Comparison of ENCODE assay signal across 11 cellular contexts in the genomic region with DNA sequence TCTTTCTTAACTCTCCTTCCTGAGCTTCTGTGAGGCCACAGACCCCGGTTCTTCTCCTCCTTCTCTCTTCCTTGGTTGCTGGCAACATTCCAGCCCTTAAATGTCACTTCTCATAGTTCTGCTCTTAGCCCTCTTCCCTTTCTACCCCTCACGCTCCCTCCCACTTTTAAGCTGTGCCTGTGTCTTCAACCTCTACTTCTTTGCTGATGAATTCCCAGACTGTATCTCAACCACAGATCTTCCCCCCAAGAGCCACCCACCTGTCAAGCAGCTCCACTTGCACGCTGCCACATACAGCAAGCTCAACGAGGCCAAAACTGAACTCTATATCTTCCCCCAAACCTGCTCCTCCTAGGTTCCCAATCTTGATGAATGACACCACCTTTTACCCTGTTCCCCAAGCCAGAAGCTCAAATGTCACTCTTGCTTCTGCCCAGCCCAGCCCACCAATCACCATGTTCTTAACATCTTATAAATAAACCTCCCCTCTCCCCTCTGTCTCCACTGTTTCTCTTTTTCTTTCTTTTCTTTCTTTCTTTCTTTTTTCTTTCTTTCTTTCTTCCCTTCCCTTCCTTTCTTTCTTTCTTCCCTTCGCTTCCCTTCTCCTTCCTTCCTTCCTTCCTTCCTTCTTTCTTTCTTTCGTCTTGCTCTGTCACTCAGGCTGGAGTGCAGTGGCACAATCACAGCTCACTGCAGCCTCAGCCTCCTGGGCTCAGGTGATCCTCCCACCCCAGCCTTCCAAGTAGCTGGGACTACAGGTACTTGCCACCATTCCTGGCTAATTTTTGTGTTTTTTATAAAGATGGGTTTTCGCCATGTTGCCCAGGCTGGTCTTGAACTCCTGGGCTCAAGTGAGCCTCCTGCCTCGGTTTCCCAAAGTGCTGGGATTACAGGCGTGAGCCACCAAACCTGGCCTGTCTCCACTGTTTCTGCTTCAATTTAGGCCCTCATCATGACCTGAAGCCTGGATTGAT. TPM values are rescaled to one million over a fixed set of nuclear protein-coding genes. Genes with fewer than 3 reads are reported as not detected.
A peak's percentile ranks its signal among the peaks of the same experiment; 100 is the strongest.
DNase-seq lines count a peak whose midpoint lies in the region; ATAC-seq and TF ChIP-seq lines count a peak whose summit lies in the region.
"Had no signal": no experiment of that assay in that cellular context is flagged by ENCODE, and none has a peak within 500 bp of the region (broad histone marks: within the 10 kb centered on the region; RNA-seq: fewer than 3 reads in every experiment).

No MANE protein-coding gene starts in this region.

- H3K9me3 Mint-ChIP-seq in MCF 10A (ENCODE audit: unreplicated experiment) = no peaks in the 10 kb centered on the region
- H3K9me3 Mint-ChIP-seq in WTC11 = no peaks in the 10 kb centered on the region

- BruUV-seq in MCF 10A (replicated peaks; lab: Mats Ljungman, UMichigan) (no TSS peak), mammary epithelial cell (replicated peaks; lab: Mats Ljungman, UMichigan) (no TSS peak)

- H3K79me2 ChIP-seq in mammary epithelial cell (ENCODE audit: insufficient read depth, low read length) = no peaks in the 10 kb centered on the region

- no peak overlapping the region for H3K4me2 ChIP-seq in mammary epithelial cell (ENCODE audit: insufficient read depth, low read depth, low read length)

- POLR2A ChIA-PET in MCF 10A (lab: Yijun Ruan, JAX) (interaction anchor here (0.6 to 12.8 kb wide), 4 partner anchors 13 to 834 kb away, joined by 3 to 409 read pairs (median 4); a partner anchor contains a TSS), WTC11 (lab: Charles Lee) (interaction anchor here (0.7 to 1.0 kb wide), 2 partner anchors 13 to 25 kb away, joined by 4 to 5 read pairs; no protein-coding TSS in a partner anchor)

- intact Hi-C loops in MCF 10A (cut with micrococcal nuclease) (loop anchor here (2.0 kb wide), 1 partner anchor 19 kb away; a partner anchor contains a TSS), mammary epithelial cell (cut with micrococcal nuclease) (no loop called here), lower lobe of right lung (cut with DNase I) (no loop called here)

- H3K27ac ChIP-seq in mammary epithelial cell (ENCODE audit: insufficient read depth, low read depth, low read length) = no peak overlapping the region
- H3K27ac ChIP-seq in lower lobe of right lung = peak overlapping the region; percentile 89
- peak overlapping the region; percentile 25 to 92 (median 59) for H3K27ac ChIP-seq in upper lobe of left lung
- H3K27ac ChIP-seq: C4-2B had no signal

- dilution Hi-C loops in mammary epithelial cell (cut with HindIII; ENCODE audit: low sequenced_read_pairs) = no loop called here

- H3K27ac Mint-ChIP-seq in MCF 10A (ENCODE audit: low read depth, unreplicated experiment) = peak overlapping the region; percentile 100
- H3K27ac Mint-ChIP-seq in WTC11 = peak overlapping the region; percentile 23

- no peak for TF ChIP-seq EP300 in upper lobe of left lung (IDR thresholded peaks at IDR 0.05)

- H3K4me1 Mint-ChIP-seq in MCF 10A (ENCODE audit: insufficient read depth, unreplicated experiment) (peaks cover 35% of the 10 kb centered on the region), WTC11 (peaks cover 22% of the 10 kb centered on the region)

- no peak for TF ChIP-seq CTCF in MCF 10A (IDR thresholded peaks at IDR 0.05; ENCODE audit: unreplicated experiment)
- TF ChIP-seq CTCF in mammary epithelial cell (conservative IDR thresholded peaks at IDR 0.05 in 1 of 2, IDR thresholded peaks at IDR 0.05 in 1 of 2; ENCODE audit: extremely low read depth in 1 of 2, insufficient read depth in 1 of 2, low read depth in 1 of 2, low read length in 2 of 2) = no peak
- no peak for TF ChIP-seq CTCF in WTC11 (IDR thresholded peaks at IDR 0.05)
- no peak for TF ChIP-seq CTCF in lower lobe of right lung (IDR thresholded peaks at IDR 0.05)
- no peak for TF ChIP-seq CTCF in upper lobe of left lung (IDR thresholded peaks at IDR 0.05)

- DNase-seq in MCF 10A (ENCODE audit: unreplicated experiment) = no peak
- DNase-seq in mammary epithelial cell = no peak
- no peak for DNase-seq in WTC11 (ENCODE audit: low spot score)
- DNase-seq in lower lobe of right lung = no peak
- peak in 1 of 2 donors; percentile 52 for DNase-seq in upper lobe of left lung
- no peak for DNase-seq in iPS-NIHi11 (ENCODE audit: low spot score)
- DNase-seq in NCI-H446 treated with DMSO at 0.1 percent for 48 hours (lab: John Stamatoyannopoulos, UW) = no peak
- DNase-seq in A172 (ENCODE audit: low spot score) = no peak
- DNase-seq: kidney had no signal

- no peak overlapping the region for H3K9ac ChIP-seq in mammary epithelial cell (ENCODE audit: insufficient read depth, low read length)

- H3K4me1 ChIP-seq in mammary epithelial cell (ENCODE audit: insufficient read depth, low read length) (peaks cover 22% of the 10 kb centered on the region), lower lobe of right lung (peaks cover 62% of the 10 kb centered on the region), upper lobe of left lung (peaks cover 33 to 54% (median 42%) of the 10 kb centered on the region in 4 donors)

- in situ Hi-C loops in mammary epithelial cell (cut with MboI; ENCODE audit: low sequenced_read_pairs in 2 of 2) = loop anchor here in 1 of 2 donors (25.0 kb wide), 1 partner anchor 296 kb away; no protein-coding TSS in a partner anchor

- H3K4me3 Mint-ChIP-seq in MCF 10A (ENCODE audit: unreplicated experiment) (peak overlapping the region; percentile 3), WTC11 (no peak overlapping the region)

- H3K9me3 ChIP-seq in mammary epithelial cell (replicated peaks; ENCODE audit: insufficient read depth, low read length) (no peaks in the 10 kb centered on the region), lower lobe of right lung (no peaks in the 10 kb centered on the region), upper lobe of left lung (no peaks in the 10 kb centered on the region)
- H3K9me3 ChIP-seq: adrenal gland had no signal

- CTCF ChIA-PET in MCF 10A (lab: Yijun Ruan, JAX) = interaction anchor here (9.2 kb wide), 1 partner anchor 19 kb away, joined by 120 read pairs; a partner anchor contains a TSS
- CTCF ChIA-PET in mammary epithelial cell (lab: Charles Lee; ENCODE audit: low non-redundant PET) = no interaction called here
- CTCF ChIA-PET in WTC11 (lab: Charles Lee) = interaction anchor here (1.0 to 5.6 kb wide), 4 partner anchors 14 to 167 kb away, joined by 3 to 39 read pairs (median 4); a partner anchor contains a TSS

- H4K20me1 ChIP-seq in mammary epithelial cell (ENCODE audit: insufficient read depth, low read length) = no peaks in the 10 kb centered on the region

- ATAC-seq in WTC11 (no peak), lower lobe of right lung (no peak), upper lobe of left lung (ENCODE audit: low FRiP score in 2 of 2) (no peak)

- TF ChIP-seq POLR2A in upper lobe of left lung (IDR thresholded peaks at IDR 0.05) = no peak

- H3K36me3 ChIP-seq in mammary epithelial cell (ENCODE audit: insufficient read depth, low read length) (no peaks in the 10 kb centered on the region), lower lobe of right lung (no peaks in the 10 kb centered on the region), upper lobe of left lung (no peaks in the 10 kb centered on the region)
- H3K36me3 ChIP-seq: adrenal gland had no signal

- H3K27me3 Mint-ChIP-seq in MCF 10A (ENCODE audit: insufficient read depth, unreplicated experiment) (no peaks in the 10 kb centered on the region), WTC11 (ENCODE audit: low read depth) (peaks cover 2% of the 10 kb centered on the region; the same call in 1 of the 2 replicates)

- WGBS in mammary epithelial cell (ENCODE audit: low coverage, missing lambda C conversion rate) = 79% methylated on average over 9 of the region's 9 CpGs
- WGBS in upper lobe of left lung, 2 donors = 64 to 72% methylated on average over 9 of the region's 9 CpGs

- no peak overlapping the region for H3K4me3 ChIP-seq in mammary epithelial cell (replicated peaks in 1 of 3; ENCODE audit: insufficient read depth in 1 of 3, low read depth in 2 of 3, low read length in 3 of 3)
- H3K4me3 ChIP-seq in lower lobe of right lung = no peak overlapping the region
- H3K4me3 ChIP-seq in upper lobe of left lung = no peak overlapping the region
- H3K4me3 ChIP-seq: adrenal gland had no signal

- H2AFZ ChIP-seq in mammary epithelial cell (ENCODE audit: low read depth, low read length) = no peak overlapping the region

- H3K27me3 ChIP-seq in mammary epithelial cell (ENCODE audit: insufficient read depth, low read length) (no peaks in the 10 kb centered on the region), lower lobe of right lung (ENCODE audit: low read depth) (no peaks in the 10 kb centered on the region), upper lobe of left lung (no peaks in the 10 kb centered on the region)
- H3K27me3 ChIP-seq: adrenal gland had no signal

- H3K36me3 Mint-ChIP-seq in MCF 10A (ENCODE audit: insufficient read depth, unreplicated experiment) (peaks cover 5% of the 10 kb centered on the region), WTC11 (no peaks in the 10 kb centered on the region)

TF ChIP-seq in WTC11, 78 proteins besides CTCF, POLR2A, EP300 and RAD21 (continues in another document):
- no peak for TF ChIP-seq ZNF396 (CRISPR knock-in tag; IDR thresholded peaks at IDR 0.05; ENCODE audit: borderline replicate concordance)
- TF ChIP-seq, protein P1, sequence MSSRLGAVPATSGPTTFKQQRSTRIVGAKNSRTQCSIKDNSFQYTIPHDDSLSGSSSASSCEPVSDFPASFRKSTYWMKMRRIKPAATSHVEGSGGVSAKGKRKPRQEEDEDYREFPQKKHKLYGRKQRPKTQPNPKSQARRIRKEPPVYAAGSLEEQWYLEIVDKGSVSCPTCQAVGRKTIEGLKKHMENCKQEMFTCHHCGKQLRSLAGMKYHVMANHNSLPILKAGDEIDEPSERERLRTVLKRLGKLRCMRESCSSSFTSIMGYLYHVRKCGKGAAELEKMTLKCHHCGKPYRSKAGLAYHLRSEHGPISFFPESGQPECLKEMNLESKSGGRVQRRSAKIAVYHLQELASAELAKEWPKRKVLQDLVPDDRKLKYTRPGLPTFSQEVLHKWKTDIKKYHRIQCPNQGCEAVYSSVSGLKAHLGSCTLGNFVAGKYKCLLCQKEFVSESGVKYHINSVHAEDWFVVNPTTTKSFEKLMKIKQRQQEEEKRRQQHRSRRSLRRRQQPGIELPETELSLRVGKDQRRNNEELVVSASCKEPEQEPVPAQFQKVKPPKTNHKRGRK (CRISPR knock-in tag; IDR thresholded peaks at IDR 0.05; ENCODE audit: borderline replicate concordance) = peak; percentile 90; the same call in 1 of the 2 replicates

RNA-seq across cellular contexts. Expression of a gene that starts 19.8 kb away (rescaled TPM):
- 196 and 220 TPM in 2 replicates for total RNA-seq in MCF 10A (2022)
- 100 to 1,000 TPM; 185 to 216 TPM for total RNA-seq in mammary epithelial cell
- 95.8 TPM for polyA plus RNA-seq in mammary epithelial cell
- 206 TPM for polyA minus RNA-seq in mammary epithelial cell
- 147 to 172 TPM (median 150 TPM) in 3 replicates for total RNA-seq in WTC11 (2021)
- 205 TPM for total RNA-seq in lower lobe of right lung
- 100 to 1,000 TPM in 4 of 6 donors, 10 to 100 TPM in 2; 71.6 to 279 (median 148) TPM for total RNA-seq in upper lobe of left lung
- 207 and 289 TPM in 2 replicates for total RNA-seq in A172 (2014; rRNA removed; shearing (Covaris generic))

RNA-seq across cellular contexts. Expression of a gene that starts 55.7 kb away (rescaled TPM):
- total RNA-seq in MCF 10A (2022) (106 and 107 TPM in 2 replicates), mammary epithelial cell (100 to 1,000 TPM in 1 of 2 donors, 10 to 100 TPM in 1; 39.8 to 109 TPM), WTC11 (2021) (254 to 264 TPM (median 256 TPM) in 3 replicates), lower lobe of right lung (79.5 TPM), upper lobe of left lung (100 to 1,000 TPM in 1 of 6 donors, 10 to 100 TPM in 5; 52.4 to 101 (median 91.9) TPM)
- polyA plus RNA-seq in mammary epithelial cell = 46.6 TPM
- 103 TPM for polyA minus RNA-seq in mammary epithelial cell
- 58.0 and 70.0 TPM in 2 replicates for total RNA-seq in A172 (2014; rRNA removed; shearing (Covaris generic))
